Comparison of ENCODE assay signal across 9 cellular contexts in genomic region chr1:36300526-36300925, GRCh38. TPM values are rescaled to one million over a fixed set of nuclear protein-coding genes. Genes with fewer than 3 reads are reported as not detected.
DNase-seq lines count a peak whose midpoint lies in the region; ATAC-seq and TF ChIP-seq lines count a peak whose summit lies in the region.
"Had no signal": no experiment of that assay in that cellular context is flagged by ENCODE, and none has a peak within 500 bp of the region (broad histone marks: within the 10 kb centered on the region; RNA-seq: fewer than 3 reads in every experiment).

No MANE protein-coding gene starts in this region.

- no peak overlapping the region for H2AFZ ChIP-seq in hepatocyte

- 100% methylated on average over 1 of the region's 1 CpG for WGBS in hepatocyte (ENCODE audit: low lambda C conversion rate, missing lambda C conversion rate)

- H3K4me3 ChIP-seq in hepatocyte = no peak overlapping the region

- no peak for TF ChIP-seq CTCF in hepatocyte (IDR thresholded peaks at IDR 0.05; ENCODE audit: poor library complexity)

- no peaks in the 10 kb centered on the region for H3K9me3 ChIP-seq in hepatocyte (ENCODE audit: low read depth)

- peaks cover 4% of the 10 kb centered on the region for H3K4me1 ChIP-seq in hepatocyte (ENCODE audit: insufficient read depth)

- ATAC-seq in activated CD4-positive, alpha-beta T cell treated with anti-CD3 and anti-CD28 coated beads for 36 hours = peak; percentile 72
- ATAC-seq in activated CD8-positive, alpha-beta T cell treated with anti-CD3 and anti-CD28 coated beads, Interleukin-2, amount 10 ng/mL, durations not matched to agents 7 days and 5 days = no peak
- ATAC-seq in stimulated activated naive CD8-positive, alpha-beta T cell treated with anti-CD3 and anti-CD28 coated beads, Interleukin-15, amount 100 ng/mL, for 72 hours = peak; percentile 53
- ATAC-seq in HG03045 (IDR thresholded peaks at IDR 0.05; ENCODE audit: unreplicated experiment) = no peak

- H3K4me3 Mint-ChIP-seq in activated CD4-positive, alpha-beta T cell treated with anti-CD3 and anti-CD28 coated beads for 36 hours = peak overlapping the region; percentile 3
- H3K4me3 Mint-ChIP-seq in activated CD8-positive, alpha-beta T cell treated with anti-CD3 and anti-CD28 coated beads, Interleukin-2, amount 10 ng/mL, durations not matched to agents 7 days and 5 days = no peak overlapping the region
- no peak overlapping the region for H3K4me3 Mint-ChIP-seq in stimulated activated naive CD8-positive, alpha-beta T cell treated with anti-CD3 and anti-CD28 coated beads, Interleukin-15, amount 100 ng/mL, for 72 hours
- H3K4me3 Mint-ChIP-seq: H9 had no signal

- DNase-seq in activated CD4-positive, alpha-beta T cell treated with anti-CD3 and anti-CD28 coated beads for 36 hours = peak; percentile 49
- DNase-seq in activated CD4-positive, alpha-beta T cell treated with anti-CD3 and anti-CD28 coated beads, Interleukin-2, amount 50 U/mL, for 4 hours = no peak
- DNase-seq in activated CD8-positive, alpha-beta T cell treated with anti-CD3 and anti-CD28 coated beads, Interleukin-2, amount 10 ng/mL, durations not matched to agents 7 days and 5 days = no peak
- DNase-seq in hepatocyte (ENCODE audit: low spot score) (no peak), DMS53 (lab: John Stamatoyannopoulos, UW) (no peak), NCI-H1048 (lab: John Stamatoyannopoulos, UW) (no peak)
- DNase-seq in stimulated activated naive CD8-positive, alpha-beta T cell treated with anti-CD3 and anti-CD28 coated beads, Interleukin-15, amount 100 ng/mL, for 72 hours = no peak

- peaks cover 64% of the 10 kb centered on the region for H3K4me1 Mint-ChIP-seq in activated CD4-positive, alpha-beta T cell treated with anti-CD3 and anti-CD28 coated beads for 36 hours
- peaks cover 7% of the 10 kb centered on the region for H3K4me1 Mint-ChIP-seq in activated CD8-positive, alpha-beta T cell treated with anti-CD3 and anti-CD28 coated beads, Interleukin-2, amount 10 ng/mL, durations not matched to agents 7 days and 5 days (ENCODE audit: low read depth)
- peaks cover 52% of the 10 kb centered on the region for H3K4me1 Mint-ChIP-seq in stimulated activated naive CD8-positive, alpha-beta T cell treated with anti-CD3 and anti-CD28 coated beads, Interleukin-15, amount 100 ng/mL, for 72 hours

- peaks cover 61% of the 10 kb centered on the region for H3K36me3 Mint-ChIP-seq in activated CD4-positive, alpha-beta T cell treated with anti-CD3 and anti-CD28 coated beads for 36 hours (ENCODE audit: low read depth)
- peaks cover 67% of the 10 kb centered on the region for H3K36me3 Mint-ChIP-seq in activated CD8-positive, alpha-beta T cell treated with anti-CD3 and anti-CD28 coated beads, Interleukin-2, amount 10 ng/mL, durations not matched to agents 7 days and 5 days (ENCODE audit: low read depth)

- H3K27me3 Mint-ChIP-seq in activated CD4-positive, alpha-beta T cell treated with anti-CD3 and anti-CD28 coated beads for 36 hours = no peaks in the 10 kb centered on the region
- H3K27me3 Mint-ChIP-seq in activated CD8-positive, alpha-beta T cell treated with anti-CD3 and anti-CD28 coated beads, Interleukin-2, amount 10 ng/mL, durations not matched to agents 7 days and 5 days (ENCODE audit: low read depth) = no peaks in the 10 kb centered on the region
- no peaks in the 10 kb centered on the region for H3K27me3 Mint-ChIP-seq in stimulated activated naive CD8-positive, alpha-beta T cell treated with anti-CD3 and anti-CD28 coated beads, Interleukin-15, amount 100 ng/mL, for 72 hours

- H4K20me1 ChIP-seq in hepatocyte (ENCODE audit: insufficient read depth, poor library complexity, severe bottlenecking) = no peaks in the 10 kb centered on the region

- POLR2A ChIA-PET in activated CD4-positive, alpha-beta T cell treated with anti-CD3 and anti-CD28 coated beads for 36 hours (lab: Charles Lee) = interaction anchor here (0.5 to 1.5 kb wide), 7 partner anchors 15 to 165 kb away, joined by 3 to 8 read pairs (median 6); partner anchors contain the start of genes EVA1B, THRAP3 and TRAPPC3
- POLR2A ChIA-PET in activated CD8-positive, alpha-beta T cell treated with anti-CD3 and anti-CD28 coated beads, Interleukin-2, amount 10 ng/mL, durations not matched to agents 7 days and 5 days (lab: Charles Lee) = interaction anchor here (0.9 kb wide), 1 partner anchor 22 kb away, joined by 3 read pairs; no protein-coding TSS in a partner anchor

- peaks cover 7% of the 10 kb centered on the region for H3K79me2 ChIP-seq in hepatocyte

- H3K36me3 ChIP-seq in hepatocyte (replicated peaks; ENCODE audit: insufficient read depth, low read depth) = no peaks in the 10 kb centered on the region

- intact Hi-C loops in activated CD4-positive, alpha-beta T cell treated with anti-CD3 and anti-CD28 coated beads for 36 hours (cut with DNase I, micrococcal nuclease) = loop anchor here (1.0 kb wide), 4 partner anchors 19 to 151 kb away; partner anchors contain the start of genes THRAP3 (in 1 of the 2) and TRAPPC3 (in 1 of the 2)

- no peaks in the 10 kb centered on the region for H3K9me3 Mint-ChIP-seq in activated CD4-positive, alpha-beta T cell treated with anti-CD3 and anti-CD28 coated beads for 36 hours (ENCODE audit: low read depth)
- H3K9me3 Mint-ChIP-seq in activated CD8-positive, alpha-beta T cell treated with anti-CD3 and anti-CD28 coated beads, Interleukin-2, amount 10 ng/mL, durations not matched to agents 7 days and 5 days (ENCODE audit: insufficient read depth) = no peaks in the 10 kb centered on the region
- H3K9me3 Mint-ChIP-seq in stimulated activated naive CD8-positive, alpha-beta T cell treated with anti-CD3 and anti-CD28 coated beads, Interleukin-15, amount 100 ng/mL, for 72 hours = no peaks in the 10 kb centered on the region
- H3K9me3 Mint-ChIP-seq: H9 had no signal

- CTCF ChIA-PET in activated CD4-positive, alpha-beta T cell treated with anti-CD3 and anti-CD28 coated beads for 36 hours (lab: Charles Lee) = interaction anchor here (0.7 to 4.1 kb wide), 18 partner anchors 9 to 151 kb away, joined by 3 to 22 read pairs (median 5); partner anchors contain the start of genes EVA1B, LSM10, OSCP1 and THRAP3
- CTCF ChIA-PET in activated CD8-positive, alpha-beta T cell treated with anti-CD3 and anti-CD28 coated beads, Interleukin-2, amount 10 ng/mL, durations not matched to agents 7 days and 5 days (lab: Charles Lee) = interaction anchor here (0.6 to 2.0 kb wide), 19 partner anchors 9 to 528 kb away, joined by 3 to 15 read pairs (median 4); partner anchors contain the start of genes THRAP3 and TRAPPC3

- peak overlapping the region; percentile 84 for H3K27ac ChIP-seq in hepatocyte

- H3K4me2 ChIP-seq in hepatocyte = no peak overlapping the region

- H3K9me2 ChIP-seq in hepatocyte (replicated peaks; ENCODE audit: insufficient read depth) = no peaks in the 10 kb centered on the region

- H3K27ac Mint-ChIP-seq in activated CD4-positive, alpha-beta T cell treated with anti-CD3 and anti-CD28 coated beads for 36 hours = peak overlapping the region; percentile 87
- peak overlapping the region; percentile 12 for H3K27ac Mint-ChIP-seq in activated CD8-positive, alpha-beta T cell treated with anti-CD3 and anti-CD28 coated beads, Interleukin-2, amount 10 ng/mL, durations not matched to agents 7 days and 5 days
- H3K27ac Mint-ChIP-seq in stimulated activated naive CD8-positive, alpha-beta T cell treated with anti-CD3 and anti-CD28 coated beads, Interleukin-15, amount 100 ng/mL, for 72 hours = peak overlapping the region in 1 of 2 donors; percentile 78

- H3K27me3 ChIP-seq in hepatocyte = no peaks in the 10 kb centered on the region

RNA-seq across cellular contexts. Expression of gene SH3D21, which starts 5.6 kb away (rescaled TPM):
- 10 to 100 TPM; 26.2 to 33.0 TPM for total RNA-seq in activated CD4-positive, alpha-beta T cell treated with anti-CD3 and anti-CD28 coated beads for 36 hours
- total RNA-seq in activated CD8-positive, alpha-beta T cell treated with anti-CD3 and anti-CD28 coated beads, Interleukin-2, amount 10 ng/mL, durations not matched to agents 7 days and 5 days = 10 to 100 TPM; 14.6 to 15.3 TPM
- total RNA-seq in hepatocyte = 2.9 and 4.6 TPM in 2 replicates
- 2.6 and 4.7 TPM in 2 replicates for polyA plus RNA-seq in hepatocyte

RNA-seq across cellular contexts. Expression of gene EVA1B, which starts 22.9 kb away (rescaled TPM):
- total RNA-seq in activated CD4-positive, alpha-beta T cell treated with anti-CD3 and anti-CD28 coated beads for 36 hours = 1 to 10 TPM; 2.7 to 3.1 TPM
- 10 to 100 TPM; 12.3 to 13.3 TPM for total RNA-seq in activated CD8-positive, alpha-beta T cell treated with anti-CD3 and anti-CD28 coated beads, Interleukin-2, amount 10 ng/mL, durations not matched to agents 7 days and 5 days
- 67.2 and 82.2 TPM in 2 replicates for total RNA-seq in hepatocyte
- 67.1 and 68.7 TPM in 2 replicates for polyA plus RNA-seq in hepatocyte

Comparison
In these comparisons a context has a peak if more than half of its experiments do, and no peak if none do; other contexts are left out.
1. ATAC-seq: peak in activated CD4-positive, alpha-beta T cell treated with anti-CD3 and anti-CD28 coated beads for 36 hours (single experiment) and stimulated activated naive CD8-positive, alpha-beta T cell treated with anti-CD3 and anti-CD28 coated beads, Interleukin-15, amount 100 ng/mL, for 72 hours (single experiment); none in activated CD8-positive, alpha-beta T cell treated with anti-CD3 and anti-CD28 coated beads, Interleukin-2, amount 10 ng/mL, durations not matched to agents 7 days and 5 days (single experiment) and HG03045 (single experiment).